In genomic region chr2:144444418-144444817, GRCh38 we compare ENCODE assay signal across 15 cellular contexts.
A peak's percentile ranks its signal among the peaks of the same experiment; 100 is the strongest.
DNase-seq lines count a peak whose midpoint lies in the region; ATAC-seq and TF ChIP-seq lines count a peak whose summit lies in the region.
"Had no signal": no experiment of that assay in that cellular context is flagged by ENCODE, and none has a peak within 500 bp of the region (broad histone marks: within the 10 kb centered on the region; RNA-seq: fewer than 3 reads in every experiment).

No MANE protein-coding gene starts in this region.

- 0 out of 2 replicates have a peak overlapping the region, but pooled peaks have one; percentile 1 for H3K4me3 ChIP-seq in GM23338
- H3K4me3 ChIP-seq in SK-N-MC: no peak overlapping the region
- H3K4me3 ChIP-seq in skeletal muscle satellite cell (ENCODE audit: low read length): no peak overlapping the region

- H3K36me3 ChIP-seq in GM23338 (ENCODE audit: insufficient read depth): no peaks in the 10 kb centered on the region
- peaks cover 51% of the 10 kb centered on the region for H3K36me3 ChIP-seq in SK-N-MC (ENCODE audit: insufficient read depth, low read length)
- H3K36me3 ChIP-seq in skeletal muscle satellite cell (ENCODE audit: insufficient read depth, low read length): peaks cover 13% of the 10 kb centered on the region

- peaks cover 22% of the 10 kb centered on the region for H3K27me3 Mint-ChIP-seq in GM23338 (ENCODE audit: insufficient read depth, low read depth, poor library complexity)
- H3K27me3 Mint-ChIP-seq: activated CD4-positive, alpha-beta memory T cell treated with anti-CD3 and anti-CD28 coated beads for 36 hours had no signal

- H3K27ac ChIP-seq in GM23338 (ENCODE audit: low read depth) (0 out of 2 replicates have a peak overlapping the region, but pooled peaks have one; percentile 17), SK-N-MC (peak overlapping the region; percentile 38; the same call in 1 of the 2 replicates)

- DNase-seq in GM23338 (ENCODE audit: low spot score) (peak; percentile 62), SK-N-MC (ENCODE audit: low read depth, low spot score) (no peak), iPS DF 4.7 (ENCODE audit: extremely low read depth, low spot score) (peak; percentile 51), DMS79 treated with DMSO at 0.1 percent for 48 hours (lab: John Stamatoyannopoulos, UW) (no peak), NCI-H1436 treated with DMSO at 0.1 percent for 48 hours (lab: John Stamatoyannopoulos, UW) (no peak)
- no peak for DNase-seq in stimulated activated CD4-positive, alpha-beta T cell treated with anti-CD3 and anti-CD28 coated beads, Interleukin-15, amount 100 ng/mL, for 24 hours
- DNase-seq in stimulated activated CD4-positive, alpha-beta T cell treated with anti-CD3 and anti-CD28 coated beads, Interleukin-4, amount 100 ng/mL, for 4 hours: no peak
- DNase-seq: activated CD4-positive, alpha-beta memory T cell treated with anti-CD3 and anti-CD28 coated beads for 36 hours; activated naive CD4-positive, alpha-beta T cell treated with Interleukin-2 at 50 U/mL for 16 hours; KG1; NCI-H2081 treated with DMSO at 0.1 percent for 48 hours; posterior cingulate gyrus; T-helper 2 cell had no signal

- no peaks in the 10 kb centered on the region for H3K9me2 ChIP-seq in GM23338 (ENCODE audit: insufficient read depth)

- no peaks in the 10 kb centered on the region for H3F3A ChIP-seq in GM23338 (replicated peaks; ENCODE audit: low read depth)

- peaks cover 76% of the 10 kb centered on the region for H3K4me1 Mint-ChIP-seq in GM23338

- peaks cover 44% of the 10 kb centered on the region for H3K4me1 ChIP-seq in GM23338 (ENCODE audit: insufficient read depth)
- H3K4me1 ChIP-seq in skeletal muscle satellite cell (ENCODE audit: control insufficient read depth, insufficient read depth, low read length): peaks cover 24% of the 10 kb centered on the region

- ATAC-seq in GM23338: peak; percentile 72
- ATAC-seq: left lobe of liver had no signal

- H3K36me3 Mint-ChIP-seq in GM23338 (ENCODE audit: low read depth): peaks cover 11% of the 10 kb centered on the region

- H3K27ac Mint-ChIP-seq in GM23338: peak overlapping the region; percentile 39
- H3K27ac Mint-ChIP-seq: activated CD4-positive, alpha-beta memory T cell treated with anti-CD3 and anti-CD28 coated beads for 36 hours had no signal

- no peak overlapping the region for H3K9ac ChIP-seq in SK-N-MC (ENCODE audit: insufficient read length)
- H3K9ac ChIP-seq in skeletal muscle satellite cell (ENCODE audit: low read depth, low read length): no peak overlapping the region

- H3K4me2 ChIP-seq in GM23338 (peak overlapping the region; percentile 40), skeletal muscle satellite cell (ENCODE audit: low read length) (peak overlapping the region; percentile 53)

- no peaks in the 10 kb centered on the region for H3K9me3 ChIP-seq in SK-N-MC (ENCODE audit: low read depth, low read length)
- no peaks in the 10 kb centered on the region for H3K9me3 ChIP-seq in skeletal muscle satellite cell (replicated peaks; ENCODE audit: low read length)

- no peaks in the 10 kb centered on the region for H4K20me1 ChIP-seq in GM23338 (replicated peaks; ENCODE audit: insufficient read depth)

- no peak for TF ChIP-seq CTCF in GM23338 (conservative IDR thresholded peaks at IDR 0.05; ENCODE audit: low read depth in 2 of 2)

- H3K4me3 Mint-ChIP-seq in GM23338: peak overlapping the region; percentile 25; the same call in 2 of the 3 replicates
- H3K4me3 Mint-ChIP-seq: activated CD4-positive, alpha-beta memory T cell treated with anti-CD3 and anti-CD28 coated beads for 36 hours had no signal

- H2AFZ ChIP-seq in GM23338: no peak overlapping the region

- peaks cover 40% of the 10 kb centered on the region for H3K27me3 ChIP-seq in GM23338 (ENCODE audit: insufficient read depth)
- no peaks in the 10 kb centered on the region for H3K27me3 ChIP-seq in skeletal muscle satellite cell (ENCODE audit: control insufficient read depth, insufficient read depth, low read length)

- H3K79me2 ChIP-seq in GM23338 (replicated peaks; ENCODE audit: insufficient read depth): no peaks in the 10 kb centered on the region

- peaks cover 7% of the 10 kb centered on the region; the same call in 2 of the 3 replicates for H3K9me3 Mint-ChIP-seq in GM23338
- H3K9me3 Mint-ChIP-seq: activated CD4-positive, alpha-beta memory T cell treated with anti-CD3 and anti-CD28 coated beads for 36 hours had no signal

TF ChIP-seq in GM23338, 12 proteins besides CTCF, POLR2A, EP300 and RAD21:
- no peak for TF ChIP-seq POLR2AphosphoS5 (IDR thresholded peaks at IDR 0.05; ENCODE audit: low read depth)
- peak; percentile 88 for TF ChIP-seq NANOG (IDR thresholded peaks at IDR 0.05; ENCODE audit: borderline replicate concordance)
TF ChIP-seq in GM23338: peak in this region for 1.

Comparison
In these comparisons a context has a peak if more than half of its experiments do, and no peak if none do; other contexts are left out.
1. DNase-seq: peak in GM23338 (single experiment) and iPS DF 4.7 (single experiment); none in SK-N-MC (single experiment), stimulated activated CD4-positive, alpha-beta T cell treated with anti-CD3 and anti-CD28 coated beads, Interleukin-15, amount 100 ng/mL, for 24 hours (single experiment), DMS79 treated with DMSO at 0.1 percent for 48 hours (single experiment), NCI-H1436 treated with DMSO at 0.1 percent for 48 hours (single experiment) and stimulated activated CD4-positive, alpha-beta T cell treated with anti-CD3 and anti-CD28 coated beads, Interleukin-4, amount 100 ng/mL, for 4 hours (0 of 2).